14 cellular contexts compared by ENCODE assay signal in genomic region chr22:45468872-45469572, GRCh38. TPM values are rescaled to one million over a fixed set of nuclear protein-coding genes. Genes with fewer than 3 reads are reported as not detected.
A peak's percentile ranks its signal among the peaks of the same experiment; 100 is the strongest.
DNase-seq lines count a peak whose midpoint lies in the region; ATAC-seq and TF ChIP-seq lines count a peak whose summit lies in the region.
"Had no signal": no experiment of that assay in that cellular context is flagged by ENCODE, and none has a peak within 500 bp of the region (broad histone marks: within the 10 kb centered on the region; RNA-seq: fewer than 3 reads in every experiment).

No MANE protein-coding gene starts in this region.

- ATAC-seq in sciatic nerve, result no peak
- no peak for ATAC-seq in left lung
- ATAC-seq: activated naive CD8-positive, alpha-beta T cell treated with anti-CD3 and anti-CD28 coated beads, Interleukin-2, amount 50 U/mL, for 24 hours had no signal

- no peaks in the 10 kb centered on the region for H3K27me3 ChIP-seq in left lung
- H3K27me3 ChIP-seq: esophagus muscularis mucosa, right atrium auricular region had no signal

- H3K36me3 ChIP-seq in SK-N-MC (ENCODE audit: insufficient read depth, low read length), result no peaks in the 10 kb centered on the region
- no peaks in the 10 kb centered on the region for H3K36me3 ChIP-seq in left lung
- H3K36me3 ChIP-seq: esophagus muscularis mucosa, right atrium auricular region had no signal

- H3K9me3 ChIP-seq in SK-N-MC (ENCODE audit: low read depth, low read length) (no peaks in the 10 kb centered on the region), left lung (no peaks in the 10 kb centered on the region)

- peak overlapping the region; percentile 29 for H3K9ac ChIP-seq in SK-N-MC (ENCODE audit: insufficient read length)

- intact Hi-C loops in sciatic nerve (cut with DNase I) (no loop called here), left lung (cut with DNase I) (no loop called here)

- peak; percentile 67 for DNase-seq in GM03348 (ENCODE audit: low spot score)
- DNase-seq in SK-N-MC (ENCODE audit: low read depth, low spot score), result no peak
- peak; percentile 81 for DNase-seq in fibroblast of peridontal ligament (ENCODE audit: extremely low read depth)
- peak; percentile 19 for DNase-seq in sciatic nerve (ENCODE audit: low spot score)
- DNase-seq in effector CD8-positive, alpha-beta T cell (lab: John Stamatoyannopoulos, UW), result no peak
- DNase-seq in SIG-M5 (lab: John Stamatoyannopoulos, UW), result no peak
- no peak for DNase-seq in activated CD8-positive, alpha-beta memory T cell treated with anti-CD3 and anti-CD28 coated beads for 24 hours
- no peak for DNase-seq in left lung
- DNase-seq: activated naive CD8-positive, alpha-beta T cell treated with anti-CD3 and anti-CD28 coated beads, Interleukin-2, amount 50 U/mL, for 24 hours; DMS153; Kasumi-1 had no signal

- no peak for TF ChIP-seq CTCF in left lung (IDR thresholded peaks at IDR 0.05)

- H3K4me1 ChIP-seq in left lung, result no peaks in the 10 kb centered on the region

- no peak overlapping the region for H3K4me3 ChIP-seq in SK-N-MC
- H3K4me3 ChIP-seq in left lung, result no peak overlapping the region
- H3K4me3 ChIP-seq: esophagus muscularis mucosa, right atrium auricular region had no signal

- H3K27ac ChIP-seq in SK-N-MC, result peak overlapping the region; percentile 64
- H3K27ac ChIP-seq in left lung, result no peak overlapping the region

RNA-seq across cellular contexts. Expression of gene FBLN1, which starts 33.7 kb away (rescaled TPM):
- total RNA-seq in sciatic nerve (624 TPM), left lung (100 to 1,000 TPM; 351 to 447 TPM)
- total RNA-seq: activated CD8-positive, alpha-beta memory T cell treated with anti-CD3 and anti-CD28 coated beads for 36 hours had no signal

RNA-seq across cellular contexts. Expression of gene RIBC2, which starts 55.5 kb away (rescaled TPM):
- 0.22 TPM for total RNA-seq in sciatic nerve
- 1 to 10 TPM; 4.3 to 4.5 TPM for total RNA-seq in left lung
- total RNA-seq: esophagus muscularis mucosa, right atrium auricular region had no signal

RNA-seq across cellular contexts. Expression of gene SMC1B, which starts 55.6 kb away (rescaled TPM):
- total RNA-seq in sciatic nerve, result not detected
- total RNA-seq in left lung, result under 1 TPM; 0.10 to 0.15 TPM
- total RNA-seq: right atrium auricular region had no signal

Comparison
In these comparisons a context has a peak if more than half of its experiments do, and no peak if none do; other contexts are left out.
1. DNase-seq: peak in GM03348 (single experiment), fibroblast of peridontal ligament (single experiment) and sciatic nerve (single experiment); none in SK-N-MC (single experiment), effector CD8-positive, alpha-beta T cell (single experiment), SIG-M5 (single experiment), activated CD8-positive, alpha-beta memory T cell treated with anti-CD3 and anti-CD28 coated beads for 24 hours (single experiment) and left lung (0 of 2).